22 cellular contexts compared by ENCODE assay signal in the genomic region with DNA sequence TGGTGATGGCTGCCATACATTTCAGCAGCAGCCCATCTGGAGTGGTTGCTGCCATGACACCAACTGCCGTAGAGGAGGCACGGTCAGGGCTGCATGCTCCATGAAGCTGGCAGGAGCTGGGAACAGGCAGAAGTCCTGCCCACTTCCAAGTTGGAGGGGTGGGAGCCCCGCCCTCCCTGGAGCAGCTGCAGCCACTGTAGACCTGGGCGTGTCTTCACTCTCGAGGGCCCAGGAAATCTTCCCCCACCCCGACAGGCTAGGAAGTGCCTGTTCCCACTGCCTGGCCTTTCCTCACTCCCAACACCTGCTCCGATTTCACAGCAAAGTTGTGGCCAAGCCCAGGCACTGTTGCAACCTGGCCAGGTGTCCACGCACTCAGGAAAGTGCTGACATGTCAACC. TPM values are rescaled to one million over a fixed set of nuclear protein-coding genes. Genes with fewer than 3 reads are reported as not detected.
DNase-seq lines count a peak whose midpoint lies in the region; ATAC-seq and TF ChIP-seq lines count a peak whose summit lies in the region.
"Had no signal": no experiment of that assay in that cellular context is flagged by ENCODE, and none has a peak within 500 bp of the region (broad histone marks: within the 10 kb centered on the region; RNA-seq: fewer than 3 reads in every experiment).

No MANE protein-coding gene starts in this region.

- POLR2A ChIA-PET in HCT116 (lab: Charles Lee), result no interaction called here

- 91 to 100% methylated on average over 1 to 8 of the region's 8 CpGs for WGBS in endodermal cell (ENCODE audit: insufficient coverage in 1 of 2, insufficient read length in 1 of 2), 2 experiments

- H3K9ac ChIP-seq in HCT116 (ENCODE audit: low read length), result no peak overlapping the region
- H3K9ac ChIP-seq in endodermal cell (ENCODE audit: extremely low read depth, low read length, poor library complexity, severe bottlenecking), result no peak overlapping the region

- no peaks in the 10 kb centered on the region for H3K9me2 ChIP-seq in HCT116 (ENCODE audit: insufficient read depth)

- BruUV-seq in HCT116 (replicated peaks; lab: Mats Ljungman, UMichigan), result no TSS peak

- no peaks in the 10 kb centered on the region for H3K36me3 Mint-ChIP-seq in endodermal cell (ENCODE audit: low read depth)
- H3K36me3 Mint-ChIP-seq: CD4-positive, alpha-beta memory T cell had no signal

- DNase-seq in H7 (peak; percentile 44), HCT116 (ENCODE audit: low read depth, low spot score) (no peak), SJCRH30 (peak; percentile 36 to 42), endodermal cell (peak; percentile 50), SIG-M5 (lab: John Stamatoyannopoulos, UW) (no peak), NCI-H1436 (lab: John Stamatoyannopoulos, UW) (no peak)
- no peak for DNase-seq in NK-92 treated with Interleukin-12 subunit alpha and Interleukin-12 subunit beta, amount 100 ng/mL, for 24 hours (lab: John Stamatoyannopoulos, UW)
- DNase-seq: C1 segment of cervical spinal cord; Caco-2; CD4-positive, alpha-beta memory T cell; DND-41; Kasumi-1; MV-4-11; NCI-H1105; NCI-H1694; NCI-H2029 treated with DMSO at 0.1 percent for 48 hours; NCI-H526; Right ventricle myocardium superior; RPMI8226 had no signal

- H3K27me3 ChIP-seq in H7 (ENCODE audit: control insufficient read depth, insufficient read depth, low read length) (no peaks in the 10 kb centered on the region), HCT116 (ENCODE audit: insufficient read depth, low read length) (no peaks in the 10 kb centered on the region), SJCRH30 (no peaks in the 10 kb centered on the region), endodermal cell (ENCODE audit: control insufficient read depth, insufficient read depth, low read length, poor library complexity, severe bottlenecking) (no peaks in the 10 kb centered on the region)

- peaks cover 4% of the 10 kb centered on the region for H3K4me1 Mint-ChIP-seq in endodermal cell
- H3K4me1 Mint-ChIP-seq: CD4-positive, alpha-beta memory T cell had no signal

- no peak overlapping the region for H2AFZ ChIP-seq in HCT116 (ENCODE audit: low read depth, low read length, poor library complexity, severe bottlenecking)

- peaks cover 1% of the 10 kb centered on the region for H3K27me3 Mint-ChIP-seq in endodermal cell (ENCODE audit: insufficient read depth)

- H3K36me3 ChIP-seq in H7 (replicated peaks; ENCODE audit: control insufficient read depth, insufficient read depth, low read length) (no peaks in the 10 kb centered on the region), HCT116 (ENCODE audit: control insufficient read depth in 1 of 2, insufficient read depth in 2 of 2, low read length in 2 of 2) (no peaks in the 10 kb centered on the region), SJCRH30 (no peaks in the 10 kb centered on the region), endodermal cell (ENCODE audit: control insufficient read depth, insufficient read depth, low read length) (no peaks in the 10 kb centered on the region)

- no peaks in the 10 kb centered on the region for H4K20me1 ChIP-seq in HCT116 (ENCODE audit: insufficient read depth)

- H3K4me2 ChIP-seq in HCT116 (ENCODE audit: low read length), result no peak overlapping the region

- TF ChIP-seq RAD21 in HCT116 (IDR thresholded peaks at IDR 0.05; ENCODE audit: low read depth), result no peak

- CTCF ChIA-PET in HCT116 (lab: Charles Lee), result no interaction called here

- TF ChIP-seq CTCF in HCT116 (IDR thresholded peaks at IDR 0.05 in 2 of 3, conservative IDR thresholded peaks at IDR 0.05 in 1 of 3; ENCODE audit: borderline replicate concordance in 1 of 3, insufficient read depth in 1 of 3, low read depth in 2 of 3, low read length in 2 of 3), result no peak
- no peak for TF ChIP-seq CTCF in endodermal cell (conservative IDR thresholded peaks at IDR 0.05)

- H3K9me3 Mint-ChIP-seq in endodermal cell, result peaks cover 42% of the 10 kb centered on the region

- RAD21 ChIA-PET in HCT116 (lab: Charles Lee; ENCODE audit: low non-redundant PET in 1 of 2, low total read pairs in 2 of 2, uncharacterized antibody in 2 of 2, unreplicated experiment in 2 of 2), result no interaction called here

- H3K27ac ChIP-seq in HCT116 (ENCODE audit: low read depth, low read length) (no peak overlapping the region), SJCRH30 (no peak overlapping the region), endodermal cell (ENCODE audit: low read depth, low read length) (no peak overlapping the region)

- H3K9me3 ChIP-seq in HCT116 (ENCODE audit: control insufficient read depth in 1 of 2, insufficient read depth in 1 of 2, low read depth in 1 of 2, low read length in 2 of 2) (no peaks in the 10 kb centered on the region), SJCRH30 (replicated peaks) (no peaks in the 10 kb centered on the region), endodermal cell (ENCODE audit: control insufficient read depth, low read length) (no peaks in the 10 kb centered on the region)
- H3K9me3 ChIP-seq: Caco-2 had no signal

- no peak overlapping the region for H3K4me3 Mint-ChIP-seq in endodermal cell
- H3K4me3 Mint-ChIP-seq: CD4-positive, alpha-beta memory T cell had no signal

- intact Hi-C loops in HCT116 (cut with micrococcal nuclease), result no loop called here

- H3K4me1 ChIP-seq in HCT116 (ENCODE audit: control insufficient read depth in 1 of 2, insufficient read depth in 2 of 2, low read length in 2 of 2) (no peaks in the 10 kb centered on the region), SJCRH30 (no peaks in the 10 kb centered on the region), endodermal cell (ENCODE audit: control insufficient read depth, insufficient read depth, low read length) (no peaks in the 10 kb centered on the region)
- H3K4me1 ChIP-seq: Caco-2 had no signal

- no peaks in the 10 kb centered on the region for H3K79me2 ChIP-seq in HCT116 (ENCODE audit: insufficient read depth, low read length)

- H3K27ac Mint-ChIP-seq in endodermal cell, result no peak overlapping the region
- H3K27ac Mint-ChIP-seq: CD4-positive, alpha-beta memory T cell had no signal

- peak; percentile 49; the same call in 1 of the 2 replicates for ATAC-seq in HCT116
- ATAC-seq: K562, SK-N-SH treated with all-trans-retinoic acid at 6 μM for 48 hours had no signal

- no peak for TF ChIP-seq POLR2A in HCT116 (IDR thresholded peaks at IDR 0.05; ENCODE audit: borderline replicate concordance, extremely low read depth, insufficient read depth, insufficient read length)

- H3K4me3 ChIP-seq in H7 (ENCODE audit: insufficient read depth, low read depth, low read length), result no peak overlapping the region
- H3K4me3 ChIP-seq in HCT116 (replicated peaks in 1 of 2; ENCODE audit: low read depth in 1 of 2, low read length in 2 of 2), result no peak overlapping the region
- H3K4me3 ChIP-seq in SJCRH30, result no peak overlapping the region
- H3K4me3 ChIP-seq in endodermal cell (ENCODE audit: low read length), result no peak overlapping the region
- H3K4me3 ChIP-seq: K562 had no signal

TF ChIP-seq in HCT116, 20 proteins besides CTCF, POLR2A, EP300 and RAD21 (continues in another document):
- no peak for TF ChIP-seq EGR1 (IDR thresholded peaks at IDR 0.05; ENCODE audit: low read depth)
- no peak for TF ChIP-seq YY1 (IDR thresholded peaks at IDR 0.05; ENCODE audit: extremely low read depth, insufficient replicate concordance, low read depth, low read length)
- TF ChIP-seq, protein P1, sequence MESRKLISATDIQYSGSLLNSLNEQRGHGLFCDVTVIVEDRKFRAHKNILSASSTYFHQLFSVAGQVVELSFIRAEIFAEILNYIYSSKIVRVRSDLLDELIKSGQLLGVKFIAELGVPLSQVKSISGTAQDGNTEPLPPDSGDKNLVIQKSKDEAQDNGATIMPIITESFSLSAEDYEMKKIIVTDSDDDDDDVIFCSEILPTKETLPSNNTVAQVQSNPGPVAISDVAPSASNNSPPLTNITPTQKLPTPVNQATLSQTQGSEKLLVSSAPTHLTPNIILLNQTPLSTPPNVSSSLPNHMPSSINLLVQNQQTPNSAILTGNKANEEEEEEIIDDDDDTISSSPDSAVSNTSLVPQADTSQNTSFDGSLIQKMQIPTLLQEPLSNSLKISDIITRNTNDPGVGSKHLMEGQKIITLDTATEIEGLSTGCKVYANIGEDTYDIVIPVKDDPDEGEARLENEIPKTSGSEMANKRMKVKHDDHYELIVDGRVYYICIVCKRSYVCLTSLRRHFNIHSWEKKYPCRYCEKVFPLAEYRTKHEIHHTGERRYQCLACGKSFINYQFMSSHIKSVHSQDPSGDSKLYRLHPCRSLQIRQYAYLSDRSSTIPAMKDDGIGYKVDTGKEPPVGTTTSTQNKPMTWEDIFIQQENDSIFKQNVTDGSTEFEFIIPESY (IDR thresholded peaks at IDR 0.05; ENCODE audit: extremely low read depth, insufficient replicate concordance, low read length), result no peak
- TF ChIP-seq, protein P2, sequence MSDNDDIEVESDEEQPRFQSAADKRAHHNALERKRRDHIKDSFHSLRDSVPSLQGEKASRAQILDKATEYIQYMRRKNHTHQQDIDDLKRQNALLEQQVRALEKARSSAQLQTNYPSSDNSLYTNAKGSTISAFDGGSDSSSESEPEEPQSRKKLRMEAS (IDR thresholded peaks at IDR 0.05), result no peak
- no peak for TF ChIP-seq ZNF274 (IDR thresholded peaks at IDR 0.05; ENCODE audit: low read depth, low read length)
- TF ChIP-seq, protein P3, sequence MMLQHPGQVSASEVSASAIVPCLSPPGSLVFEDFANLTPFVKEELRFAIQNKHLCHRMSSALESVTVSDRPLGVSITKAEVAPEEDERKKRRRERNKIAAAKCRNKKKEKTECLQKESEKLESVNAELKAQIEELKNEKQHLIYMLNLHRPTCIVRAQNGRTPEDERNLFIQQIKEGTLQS (IDR thresholded peaks at IDR 0.05), result no peak
- TF ChIP-seq TCF7L2 (IDR thresholded peaks at IDR 0.05; ENCODE audit: borderline replicate concordance, extremely low read depth, insufficient read depth, insufficient read length), result no peak
- TF ChIP-seq CBX3 (IDR thresholded peaks at IDR 0.05; ENCODE audit: low read depth), result no peak

RNA-seq across cellular contexts. Expression of a gene that starts 42.3 kb away (rescaled TPM):
- 5.4 and 7.4 TPM in 2 replicates for total RNA-seq in H7 (2014; rRNA removed; shearing (Covaris generic))
- 8.7 TPM for total RNA-seq in HCT116 (2021; ENCODE audit: unreplicated experiment)
- polyA plus RNA-seq in HCT116 (2012), result 4.4 and 5.0 TPM in 2 replicates
- total RNA-seq in SJCRH30 (2014; rRNA removed; shearing (Covaris generic)), result not detected in 2 replicates
- total RNA-seq in endodermal cell, result 10 to 100 TPM; 43.1 to 56.4 TPM
- polyA plus RNA-seq in endodermal cell (2013, experiment 1 of 2), result 6.1 TPM
- 6.5 TPM for polyA plus RNA-seq in endodermal cell (2013, experiment 2 of 2)
- total RNA-seq: CD4-positive, alpha-beta memory T cell; K562; M059J had no signal
- polyA plus RNA-seq: K562 had no signal

Comparison
In these comparisons a context has a peak if more than half of its experiments do, and no peak if none do; other contexts are left out.
1. DNase-seq: peak in H7 (single experiment), SJCRH30 (2 of 2) and endodermal cell (single experiment); none in HCT116 (single experiment), NK-92 treated with Interleukin-12 subunit alpha and Interleukin-12 subunit beta, amount 100 ng/mL, for 24 hours (single experiment), SIG-M5 (single experiment) and NCI-H1436 (single experiment).